ENCODE assay signal across 26 cellular contexts in genomic region chr1:95547000-95547399, GRCh38.
DNase-seq lines count a peak whose midpoint lies in the region; ATAC-seq, FAIRE-seq and TF ChIP-seq lines count a peak whose summit lies in the region.
"Had no signal": no experiment of that assay in that cellular context is flagged by ENCODE, and none has a peak within 500 bp of the region (broad histone marks: within the 10 kb centered on the region; RNA-seq: fewer than 3 reads in every experiment).

No MANE protein-coding gene starts in this region.

- H3K27me3 ChIP-seq in RWPE2 (ENCODE audit: insufficient read depth, poor library complexity, severe bottlenecking), result no peaks in the 10 kb centered on the region
- no peaks in the 10 kb centered on the region for H3K27me3 ChIP-seq in keratinocyte (ENCODE audit: control insufficient read depth, extremely low read depth, insufficient read depth, low read length)
- H3K27me3 ChIP-seq: SJCRH30 had no signal

- H3K9me3 ChIP-seq in RWPE2 (ENCODE audit: severe bottlenecking) (no peaks in the 10 kb centered on the region), keratinocyte (ENCODE audit: control insufficient read depth, low read depth, low read length) (no peaks in the 10 kb centered on the region)
- H3K9me3 ChIP-seq: SJCRH30 had no signal

- H3K4me1 ChIP-seq in RWPE2 (ENCODE audit: insufficient read depth, poor library complexity, severe bottlenecking), result no peaks in the 10 kb centered on the region
- H3K4me1 ChIP-seq in keratinocyte (ENCODE audit: control insufficient read depth, extremely low read depth, insufficient read depth, low read length), result peaks cover 12% of the 10 kb centered on the region
- H3K4me1 ChIP-seq: SJCRH30 had no signal

- no peak overlapping the region for H2AFZ ChIP-seq in keratinocyte (ENCODE audit: control insufficient read depth, low read length)
- H2AFZ ChIP-seq: GM23338, PC-9 had no signal

- no peak overlapping the region for H3K9ac ChIP-seq in keratinocyte (ENCODE audit: control insufficient read depth, extremely low read depth, insufficient read depth, low read length)

- H3K36me3 ChIP-seq in RWPE2 (ENCODE audit: low read depth), result no peaks in the 10 kb centered on the region
- no peaks in the 10 kb centered on the region for H3K36me3 ChIP-seq in keratinocyte (ENCODE audit: control insufficient read depth in 2 of 2, extremely low read depth in 1 of 2, insufficient read depth in 2 of 2, low read length in 2 of 2)
- H3K36me3 ChIP-seq: SJCRH30 had no signal

- TF ChIP-seq CTCF in RWPE2 (IDR thresholded peaks at IDR 0.05; ENCODE audit: poor library complexity, severe bottlenecking) (no peak), keratinocyte (optimal IDR thresholded peaks at IDR 0.05 in 1 of 3, IDR thresholded peaks at IDR 0.05 in 1 of 3, conservative IDR thresholded peaks at IDR 0.05 in 1 of 3; ENCODE audit: extremely low read depth in 1 of 3, insufficient read depth in 2 of 3, low read length in 3 of 3) (no peak), GM20000 (IDR thresholded peaks at IDR 0.05; ENCODE audit: extremely low read depth, missing control alignments) (no peak)

- H4K20me1 ChIP-seq in keratinocyte (ENCODE audit: control insufficient read depth, extremely low read depth, insufficient read depth, low read length), result no peaks in the 10 kb centered on the region

- intact Hi-C loops in Right ventricle myocardium inferior (cut with DNase I), result no loop called here

- no peak overlapping the region for H3K4me2 ChIP-seq in keratinocyte (ENCODE audit: control insufficient read depth, extremely low read depth, insufficient read depth, low read depth, low read length)
- H3K4me2 ChIP-seq: GM23338, PC-9 had no signal

- no peaks in the 10 kb centered on the region for H3K79me2 ChIP-seq in keratinocyte (ENCODE audit: control insufficient read depth, insufficient read depth, low read length)

- dilution Hi-C loops in keratinocyte (cut with MboI; ENCODE audit: extremely low pct_ligation_motif_present, low sequenced_read_pairs), result no loop called here

- FAIRE-seq in keratinocyte (lab: Jason Lieb, UNC), result peak; percentile 49
- FAIRE-seq: GM12891, HepG2, K562 had no signal

- 0 out of 3 replicates have a peak, but pooled peaks have one; percentile 44 for ATAC-seq in RWPE2 (ENCODE audit: low read depth)
- ATAC-seq in Right ventricle myocardium inferior, result no peak
- ATAC-seq: CD8-positive, alpha-beta T cell; GM23338; HepG2; K562 had no signal

- H3K4me3 ChIP-seq in RWPE2 (ENCODE audit: severe bottlenecking) (no peak overlapping the region), keratinocyte (ENCODE audit: control insufficient read depth in 2 of 3, extremely low read depth in 1 of 3, insufficient read depth in 2 of 3, low read depth in 1 of 3, low read length in 3 of 3) (no peak overlapping the region)
- H3K4me3 ChIP-seq: GM23338, K562, PC-9, SJCRH30 had no signal

- H3K9me1 ChIP-seq in keratinocyte (ENCODE audit: control insufficient read depth, extremely low read depth, insufficient read depth, low read length), result no peaks in the 10 kb centered on the region

- DNase-seq in NCI-H510A treated with DMSO at 0.1 percent for 48 hours (lab: John Stamatoyannopoulos, UW), result peak; percentile 51
- no peak for DNase-seq in NCI-H510A (lab: John Stamatoyannopoulos, UW)
- DNase-seq in NCI-H2029 treated with DMSO at 0.1 percent for 48 hours (lab: John Stamatoyannopoulos, UW), result peak; percentile 65
- DNase-seq in RWPE2 (ENCODE audit: low spot score), result no peak
- DNase-seq in keratinocyte (ENCODE audit: low read depth, low spot score), result peak; percentile 1
- DNase-seq in NCI-H226, result no peak
- DNase-seq in GM20000 (ENCODE audit: low spot score), result no peak
- DNase-seq in Right ventricle myocardium inferior (ENCODE audit: missing footprints), result no peak
- DNase-seq: 8988T; AML-193; C1 segment of cervical spinal cord; Calu3; CD8-positive, alpha-beta T cell; HCEC 1CT; MM.1S; NCI-H1092 treated with DMSO at 0.1 percent for 48 hours; NCI-H1930; NCI-H524; PC-9; SJCRH30; T-helper 1 cell had no signal

- H3K27ac ChIP-seq in RWPE2 (ENCODE audit: poor library complexity, severe bottlenecking) (no peak overlapping the region), keratinocyte (ENCODE audit: control insufficient read depth, insufficient read depth, low read length) (no peak overlapping the region)
- H3K27ac ChIP-seq: HL-60, PC-9, SJCRH30 had no signal

Comparison
In these comparisons a context has a peak if more than half of its experiments do, and no peak if none do; other contexts are left out.
1. DNase-seq: peak in NCI-H510A treated with DMSO at 0.1 percent for 48 hours (single experiment), NCI-H2029 treated with DMSO at 0.1 percent for 48 hours (single experiment) and keratinocyte (single experiment); none in NCI-H510A (single experiment), RWPE2 (single experiment), NCI-H226 (single experiment), GM20000 (single experiment) and Right ventricle myocardium inferior (single experiment).